Comparison of ENCODE assay signal across 26 cellular contexts in the genomic region with DNA sequence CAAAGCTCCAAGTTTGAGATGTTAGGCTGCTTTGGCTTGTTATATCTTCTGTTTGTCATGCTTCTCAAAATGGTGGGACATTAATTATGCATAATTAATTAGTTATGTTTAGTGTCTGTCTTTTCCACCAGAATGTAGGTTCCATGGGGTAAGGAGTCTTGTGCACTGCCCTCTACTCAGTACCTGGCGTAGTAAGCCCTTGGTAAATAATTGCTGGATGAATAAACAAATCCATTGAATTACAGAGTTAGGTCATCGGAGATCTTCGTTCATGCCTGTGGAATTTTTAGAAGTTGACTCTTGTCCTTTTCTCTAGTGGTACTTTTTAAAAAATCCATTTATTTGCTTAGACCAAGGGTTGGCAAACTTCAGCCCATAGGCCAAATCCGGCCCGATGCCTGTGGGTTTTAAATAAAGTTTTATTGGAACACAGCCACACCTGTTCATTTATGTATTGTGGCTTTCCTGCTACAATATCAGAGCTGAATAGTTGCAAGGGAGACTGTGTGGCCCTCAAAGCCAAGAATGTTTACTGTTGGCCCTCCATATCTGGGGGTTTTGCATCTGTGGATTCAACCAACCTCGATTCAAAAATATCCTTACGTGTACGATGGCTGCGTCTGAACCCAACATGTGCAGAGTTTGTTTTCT.
DNase-seq lines count a peak whose midpoint lies in the region; ATAC-seq, FAIRE-seq and TF ChIP-seq lines count a peak whose summit lies in the region.
"Had no signal": no experiment of that assay in that cellular context is flagged by ENCODE, and none has a peak within 500 bp of the region (broad histone marks: within the 10 kb centered on the region; RNA-seq: fewer than 3 reads in every experiment).

No MANE protein-coding gene starts in this region.

- TF ChIP-seq RAD21 in HepG2 (CRISPR knock-in tag; IDR thresholded peaks at IDR 0.05) = no peak

- POLR2A ChIA-PET in HepG2 (lab: Yijun Ruan, JAX) = no interaction called here

- BruUV-seq in mammary epithelial cell (replicated peaks; lab: Mats Ljungman, UMichigan) (no TSS peak), HepG2 (replicated peaks; lab: Mats Ljungman, UMichigan) (no TSS peak)

- H3K4me3 ChIP-seq in breast epithelium (no peak overlapping the region), mammary epithelial cell (replicated peaks in 1 of 3; ENCODE audit: insufficient read depth in 1 of 3, low read depth in 2 of 3, low read length in 3 of 3) (no peak overlapping the region), HepG2 (replicated peaks in 1 of 3; ENCODE audit: insufficient read depth in 1 of 3, low read depth in 2 of 3, low read length in 3 of 3) (no peak overlapping the region), upper lobe of right lung (no peak overlapping the region), sigmoid colon (no peak overlapping the region), MM.1S (ENCODE audit: low read length) (no peak overlapping the region)
- H3K4me3 ChIP-seq: A549; BLaER1 treated with 17β-estradiol and CSF1 and Interleukin-3, amounts not matched to agents 10 nM and 100 nM; GM12878 had no signal

- dilution Hi-C loops in mammary epithelial cell (cut with HindIII; ENCODE audit: low sequenced_read_pairs) = no loop called here

- no peaks in the 10 kb centered on the region for H3F3A ChIP-seq in MM.1S (ENCODE audit: insufficient read depth, low read length)

- TF ChIP-seq POLR2A in breast epithelium (IDR thresholded peaks at IDR 0.05) (no peak), HepG2 (IDR thresholded peaks at IDR 0.05; ENCODE audit: insufficient read depth in 1 of 2, low read depth in 2 of 2, low read length in 2 of 2) (no peak), sigmoid colon (IDR thresholded peaks at IDR 0.05) (no peak)

- H3K9me3 ChIP-seq in breast epithelium (peaks cover 2 to 3% of the 10 kb centered on the region in 2 donors), mammary epithelial cell (replicated peaks; ENCODE audit: insufficient read depth, low read length) (peaks cover 17% of the 10 kb centered on the region), HepG2 (ENCODE audit: low read length) (no peaks in the 10 kb centered on the region), upper lobe of right lung (no peaks in the 10 kb centered on the region), sigmoid colon (no peaks in the 10 kb centered on the region), MM.1S (replicated peaks; ENCODE audit: insufficient read depth, low read length) (no peaks in the 10 kb centered on the region)
- H3K9me3 ChIP-seq: A549 had no signal

- H3K27ac ChIP-seq in breast epithelium (peak overlapping the region; percentile 48 to 64), mammary epithelial cell (ENCODE audit: insufficient read depth, low read depth, low read length) (no peak overlapping the region), HepG2 (ENCODE audit: extremely low read length, insufficient read depth, low read length) (no peak overlapping the region), upper lobe of right lung (no peak overlapping the region), sigmoid colon (no peak overlapping the region), MM.1S (ENCODE audit: low read length) (no peak overlapping the region)
- H3K27ac ChIP-seq: 22Rv1; A549; BLaER1 treated with 17β-estradiol and CSF1 and Interleukin-3, amounts not matched to agents 10 nM and 100 nM had no signal

- H3K4me2 ChIP-seq in mammary epithelial cell (ENCODE audit: insufficient read depth, low read depth, low read length) (no peak overlapping the region), HepG2 (ENCODE audit: low read depth, low read length) (no peak overlapping the region), MM.1S (ENCODE audit: low read depth, low read length) (no peak overlapping the region)
- H3K4me2 ChIP-seq: A549; BLaER1 treated with 17β-estradiol and CSF1 and Interleukin-3, amounts not matched to agents 10 nM and 100 nM had no signal

- TF ChIP-seq CTCF in breast epithelium (IDR thresholded peaks at IDR 0.05) = no peak
- TF ChIP-seq CTCF in mammary epithelial cell (conservative IDR thresholded peaks at IDR 0.05 in 1 of 2, IDR thresholded peaks at IDR 0.05 in 1 of 2; ENCODE audit: extremely low read depth in 1 of 2, insufficient read depth in 1 of 2, low read depth in 1 of 2, low read length in 2 of 2) = no peak
- TF ChIP-seq CTCF in HepG2 (CRISPR knock-in tag; IDR thresholded peaks at IDR 0.05) = no peak
- TF ChIP-seq CTCF in upper lobe of right lung (IDR thresholded peaks at IDR 0.05) = no peak
- no peak for TF ChIP-seq CTCF in sigmoid colon (IDR thresholded peaks at IDR 0.05)
- TF ChIP-seq CTCF in MM.1S (IDR thresholded peaks at IDR 0.05; ENCODE audit: low read length) = no peak

- H3K4me1 ChIP-seq in breast epithelium = no peaks in the 10 kb centered on the region
- no peaks in the 10 kb centered on the region for H3K4me1 ChIP-seq in mammary epithelial cell (ENCODE audit: insufficient read depth, low read length)
- H3K4me1 ChIP-seq in HepG2 (ENCODE audit: insufficient read depth, low read length) = no peaks in the 10 kb centered on the region
- H3K4me1 ChIP-seq in upper lobe of right lung = no peaks in the 10 kb centered on the region
- H3K4me1 ChIP-seq in sigmoid colon = no peaks in the 10 kb centered on the region
- H3K4me1 ChIP-seq in MM.1S (ENCODE audit: low read length) = no peaks in the 10 kb centered on the region
- H3K4me1 ChIP-seq: A549; BLaER1 treated with 17β-estradiol and CSF1 and Interleukin-3, amounts not matched to agents 10 nM and 100 nM had no signal

- no peaks in the 10 kb centered on the region for H3K9me2 ChIP-seq in MM.1S (replicated peaks; ENCODE audit: insufficient read depth, low read length)

- ATAC-seq in HepG2 (no peak), upper lobe of right lung (peak; percentile 26), GM19351 (IDR thresholded peaks at IDR 0.05; ENCODE audit: unreplicated experiment) (no peak)
- ATAC-seq: A549, GM12878 had no signal

- H3K27me3 ChIP-seq in breast epithelium = no peaks in the 10 kb centered on the region
- H3K27me3 ChIP-seq in mammary epithelial cell (ENCODE audit: insufficient read depth, low read length) = no peaks in the 10 kb centered on the region
- H3K27me3 ChIP-seq in HepG2 (ENCODE audit: control insufficient read depth in 1 of 2, insufficient read depth in 2 of 2, low read length in 2 of 2) = peaks cover 0 to 12% of the 10 kb centered on the region in 2 experiments; a peak in 2 of 5 replicates
- H3K27me3 ChIP-seq in upper lobe of right lung = peaks cover 9% of the 10 kb centered on the region
- peaks cover 0 to 9% (median 0%) of the 10 kb centered on the region in 3 donors for H3K27me3 ChIP-seq in sigmoid colon
- no peaks in the 10 kb centered on the region for H3K27me3 ChIP-seq in MM.1S (replicated peaks; ENCODE audit: insufficient read depth, low read length)

- H4K20me1 ChIP-seq in mammary epithelial cell (ENCODE audit: insufficient read depth, low read length) = no peaks in the 10 kb centered on the region
- H4K20me1 ChIP-seq in HepG2 (ENCODE audit: insufficient read depth, low read length) = no peaks in the 10 kb centered on the region
- H4K20me1 ChIP-seq in MM.1S (ENCODE audit: insufficient read depth, low read length) = no peaks in the 10 kb centered on the region
- H4K20me1 ChIP-seq: BLaER1 treated with 17β-estradiol and CSF1 and Interleukin-3, amounts not matched to agents 10 nM and 100 nM had no signal

- FAIRE-seq in HepG2 (lab: Jason Lieb, UNC) = no peak
- FAIRE-seq: A549, GM12878, GM12892, GM18507 had no signal

- intact Hi-C loops in breast epithelium (cut with DNase I; ENCODE audit: low total_unique reads) = no loop called here
- intact Hi-C loops in mammary epithelial cell (cut with micrococcal nuclease) = no loop called here
- intact Hi-C loops in HepG2 (cut with micrococcal nuclease; ENCODE audit: unreplicated experiment) = no loop called here
- intact Hi-C loops in upper lobe of right lung (cut with DNase I) = no loop called here
- intact Hi-C loops in sigmoid colon (cut with DNase I) = no loop called here

- WGBS in mammary epithelial cell (ENCODE audit: low coverage, missing lambda C conversion rate) = 45% methylated on average over 8 of the region's 9 CpGs
- 34% methylated on average over 9 of the region's 9 CpGs for WGBS in HepG2 (ENCODE audit: low lambda C conversion rate)
- 78 to 84% methylated on average over 9 of the region's 9 CpGs for WGBS in sigmoid colon, 2 donors

- H3K36me3 ChIP-seq in breast epithelium (no peaks in the 10 kb centered on the region), mammary epithelial cell (ENCODE audit: insufficient read depth, low read length) (no peaks in the 10 kb centered on the region), HepG2 (replicated peaks in 1 of 2; ENCODE audit: control insufficient read depth in 1 of 2, insufficient read depth in 2 of 2, low read length in 2 of 2) (no peaks in the 10 kb centered on the region), upper lobe of right lung (no peaks in the 10 kb centered on the region), sigmoid colon (no peaks in the 10 kb centered on the region), MM.1S (replicated peaks; ENCODE audit: insufficient read depth, low read length) (no peaks in the 10 kb centered on the region)
- H3K36me3 ChIP-seq: BLaER1 treated with 17β-estradiol and CSF1 and Interleukin-3, amounts not matched to agents 10 nM and 100 nM had no signal

- TF ChIP-seq EP300 in HepG2 (IDR thresholded peaks at IDR 0.05; ENCODE audit: low read depth in 2 of 2, low read length in 2 of 2) (no peak), HepG2 (CRISPR knock-in tag; IDR thresholded peaks at IDR 0.05; ENCODE audit: borderline replicate concordance) (no peak), sigmoid colon (IDR thresholded peaks at IDR 0.05) (no peak)

- H2AFZ ChIP-seq in mammary epithelial cell (ENCODE audit: low read depth, low read length) (no peak overlapping the region), HepG2 (ENCODE audit: low read length) (no peak overlapping the region), MM.1S (ENCODE audit: low read length) (no peak overlapping the region)

- CTCF ChIA-PET in mammary epithelial cell (lab: Charles Lee; ENCODE audit: low non-redundant PET) (no interaction called here), HepG2 (lab: Yijun Ruan, JAX; ENCODE audit: low intra/inter-chr PET ratio, low total read pairs) (no interaction called here)

- in situ Hi-C loops in mammary epithelial cell (cut with MboI; ENCODE audit: low sequenced_read_pairs in 2 of 2) (no loop called here), HepG2 (cut with HindIII; ENCODE audit: extremely low pct_ligation_motif_present, low pct_unique_long_range_greater_than_20kb) (loop anchor here (25.0 kb wide), 1 partner anchor 385 kb away; no protein-coding TSS in a partner anchor)

- no peaks in the 10 kb centered on the region for H3K79me2 ChIP-seq in mammary epithelial cell (ENCODE audit: insufficient read depth, low read length)
- no peaks in the 10 kb centered on the region for H3K79me2 ChIP-seq in HepG2 (ENCODE audit: insufficient read depth, low read length)
- no peaks in the 10 kb centered on the region for H3K79me2 ChIP-seq in MM.1S (ENCODE audit: low read length)

- DNase-seq in breast epithelium (ENCODE audit: low spot score in 2 of 2) (no peak), mammary epithelial cell (no peak), kidney tubule cell (ENCODE audit: low spot score) (peak; percentile 43), HepG2 (ENCODE audit: low spot score) (no peak), upper lobe of right lung (no peak), sigmoid colon (no peak), MM.1S (no peak)
- DNase-seq: AML-193; CD4-positive, alpha-beta memory T cell; CD4-positive, CD25-positive, alpha-beta regulatory T cell; CD8-positive, alpha-beta memory T cell; COR-L47; DMS 273 treated with DMSO at 0.1 percent for 48 hours; DMS153; DMS53; DMS79; DND-41; EL; GDM1 had no signal

- H3K9ac ChIP-seq in mammary epithelial cell (ENCODE audit: insufficient read depth, low read length) (no peak overlapping the region), HepG2 (ENCODE audit: insufficient read depth, low read depth, low read length) (no peak overlapping the region), MM.1S (ENCODE audit: low read length) (no peak overlapping the region)
- H3K9ac ChIP-seq: BLaER1 treated with 17β-estradiol and CSF1 and Interleukin-3, amounts not matched to agents 10 nM and 100 nM had no signal

Comparison
In these comparisons a context has a peak if more than half of its experiments do, and no peak if none do; other contexts are left out.
1. H3K27ac ChIP-seq: peak in breast epithelium (2 of 2); none in mammary epithelial cell (single experiment), HepG2 (single experiment), upper lobe of right lung (single experiment), sigmoid colon (0 of 4) and MM.1S (single experiment).